29 cellular contexts compared by ENCODE assay signal in the genomic region with DNA sequence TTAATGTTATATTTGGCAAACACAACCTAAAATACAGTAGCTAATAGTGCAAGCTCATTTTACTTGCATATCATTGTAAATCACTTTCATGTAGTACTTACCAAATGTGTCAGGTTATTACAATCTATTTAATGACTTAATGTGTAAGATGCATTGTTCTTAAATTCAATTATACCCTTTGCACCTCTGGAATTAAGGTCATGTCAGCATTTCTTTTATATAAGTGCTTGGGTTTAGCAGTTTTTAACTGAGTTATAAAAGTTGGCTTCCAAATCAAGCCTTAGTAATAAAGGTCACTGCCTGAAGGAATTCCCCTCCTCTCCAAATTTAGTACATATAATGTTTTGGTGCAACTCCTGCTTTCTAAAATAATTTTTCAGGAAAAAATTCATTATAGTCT. TPM values are rescaled to one million over a fixed set of nuclear protein-coding genes. Genes with fewer than 3 reads are reported as not detected.
DNase-seq lines count a peak whose midpoint lies in the region; ATAC-seq, FAIRE-seq and TF ChIP-seq lines count a peak whose summit lies in the region.
"Had no signal": no experiment of that assay in that cellular context is flagged by ENCODE, and none has a peak within 500 bp of the region (broad histone marks: within the 10 kb centered on the region; RNA-seq: fewer than 3 reads in every experiment).

No MANE protein-coding gene starts in this region.

- ATAC-seq in HepG2 (no peak), right lobe of liver (no peak), GM12878 (no peak)
- no peak for ATAC-seq in activated naive CD8-positive, alpha-beta T cell treated with anti-CD3 and anti-CD28 coated beads, Interleukin-2, amount 50 U/mL, for 24 hours

- no peaks in the 10 kb centered on the region for H3K4me1 ChIP-seq in HepG2 (ENCODE audit: insufficient read depth, low read length)
- H3K4me1 ChIP-seq in right lobe of liver, result no peaks in the 10 kb centered on the region
- H3K4me1 ChIP-seq in GM12878 (ENCODE audit: control insufficient read depth, insufficient read depth, low read length), result no peaks in the 10 kb centered on the region
- no peaks in the 10 kb centered on the region for H3K4me1 ChIP-seq in GM23248 (ENCODE audit: insufficient read depth)
- H3K4me1 ChIP-seq: BE2C, BLaER1 had no signal

- H2AFZ ChIP-seq in HepG2 (ENCODE audit: low read length), result no peak overlapping the region
- H2AFZ ChIP-seq in GM12878 (ENCODE audit: control insufficient read depth, low read depth, low read length), result no peak overlapping the region
- H2AFZ ChIP-seq in GM23248, result no peak overlapping the region

- TF ChIP-seq RAD21 in HepG2 (CRISPR knock-in tag; IDR thresholded peaks at IDR 0.05) (no peak), GM12878 (IDR thresholded peaks at IDR 0.05; ENCODE audit: insufficient read depth, low read depth, low read length) (no peak)

- intact Hi-C loops in HepG2 (cut with micrococcal nuclease; ENCODE audit: unreplicated experiment), result no loop called here
- intact Hi-C loops in right lobe of liver (cut with DNase I), result no loop called here
- intact Hi-C loops in GM12878 (cut with micrococcal nuclease; ENCODE audit: unreplicated experiment), result no loop called here

- H3K9ac ChIP-seq in HepG2 (ENCODE audit: insufficient read depth, low read depth, low read length) (no peak overlapping the region), GM12878 (ENCODE audit: control insufficient read depth, insufficient read depth, low read length) (no peak overlapping the region), GM23248 (no peak overlapping the region)
- H3K9ac ChIP-seq: BLaER1 had no signal

- FAIRE-seq in HepG2 (lab: Jason Lieb, UNC) (no peak), GM12878 (lab: Jason Lieb, UNC) (peak; percentile 13), endometrium (lab: Jason Lieb, UNC) (peak; percentile 21)
- FAIRE-seq: GM12891, GM19239 had no signal

- H3K4me2 ChIP-seq in HepG2 (ENCODE audit: low read depth, low read length) (no peak overlapping the region), GM12878 (ENCODE audit: control insufficient read depth, insufficient read depth) (no peak overlapping the region), GM23248 (ENCODE audit: unreplicated experiment) (no peak overlapping the region)
- H3K4me2 ChIP-seq: BLaER1 had no signal

- SMC1A ChIA-PET in GM12878 (lab: Charles Lee; ENCODE audit: uncharacterized antibody, unreplicated experiment), result interaction anchor here (1.0 to 1.4 kb wide), 2 partner anchors 10 to 92 kb away, joined by 3 to 5 read pairs; no protein-coding TSS in a partner anchor

- H3K27ac Mint-ChIP-seq in activated naive CD8-positive, alpha-beta T cell treated with anti-CD3 and anti-CD28 coated beads, Interleukin-2, amount 50 U/mL, for 24 hours, result no peak overlapping the region
- H3K27ac Mint-ChIP-seq: CD14-positive monocyte; CD4-positive, alpha-beta memory T cell; CD4-positive, CD25-positive, alpha-beta regulatory T cell; CD8-positive, alpha-beta memory T cell had no signal

- H3K27ac ChIP-seq in HepG2 (ENCODE audit: extremely low read length, insufficient read depth, low read length) (no peak overlapping the region), right lobe of liver (no peak overlapping the region), GM12878 (ENCODE audit: control insufficient read depth, insufficient read depth) (no peak overlapping the region), GM23248 (no peak overlapping the region)
- H3K27ac ChIP-seq: 22Rv1, BLaER1 had no signal

- H3K27me3 ChIP-seq in HepG2 (ENCODE audit: control insufficient read depth in 1 of 2, insufficient read depth in 2 of 2, low read length in 2 of 2), result no peaks in the 10 kb centered on the region
- H3K27me3 ChIP-seq in right lobe of liver, result no peaks in the 10 kb centered on the region
- H3K27me3 ChIP-seq in GM12878 (replicated peaks in 1 of 2; ENCODE audit: control insufficient read depth in 2 of 2, insufficient read depth in 2 of 2, low read length in 1 of 2), result no peaks in the 10 kb centered on the region
- H3K27me3 ChIP-seq in GM23248 (replicated peaks; ENCODE audit: insufficient read depth), result no peaks in the 10 kb centered on the region
- H3K27me3 ChIP-seq: BE2C, BLaER1 had no signal

- no peaks in the 10 kb centered on the region for H3K9me2 ChIP-seq in GM23248 (ENCODE audit: insufficient read depth)

- CTCF ChIA-PET in HepG2 (lab: Yijun Ruan, JAX; ENCODE audit: low intra/inter-chr PET ratio, low total read pairs), result no interaction called here
- CTCF ChIA-PET in GM12878 (lab: Yijun Ruan, JAX), result interaction anchor here (1.2 to 1.5 kb wide), 2 partner anchors 9 to 44 kb away, joined by 3 to 4 read pairs; no protein-coding TSS in a partner anchor

- H3K36me3 ChIP-seq in HepG2 (replicated peaks in 1 of 2; ENCODE audit: control insufficient read depth in 1 of 2, insufficient read depth in 2 of 2, low read length in 2 of 2) (no peaks in the 10 kb centered on the region), right lobe of liver (no peaks in the 10 kb centered on the region), GM12878 (ENCODE audit: control insufficient read depth in 2 of 2, insufficient read depth in 2 of 2, low read length in 1 of 2) (no peaks in the 10 kb centered on the region), GM23248 (ENCODE audit: low read depth) (no peaks in the 10 kb centered on the region)
- H3K36me3 ChIP-seq: BE2C, BLaER1 had no signal

- no peak overlapping the region for H3K4me3 Mint-ChIP-seq in activated naive CD8-positive, alpha-beta T cell treated with anti-CD3 and anti-CD28 coated beads, Interleukin-2, amount 50 U/mL, for 24 hours
- H3K4me3 Mint-ChIP-seq: CD14-positive monocyte; CD4-positive, alpha-beta memory T cell; CD4-positive, CD25-positive, alpha-beta regulatory T cell; CD8-positive, alpha-beta memory T cell had no signal

- BruUV-seq in HepG2 (replicated peaks; lab: Mats Ljungman, UMichigan) (no TSS peak), GM12878 (replicated peaks; lab: Mats Ljungman, UMichigan) (no TSS peak)

- H3K4me1 Mint-ChIP-seq in activated naive CD8-positive, alpha-beta T cell treated with anti-CD3 and anti-CD28 coated beads, Interleukin-2, amount 50 U/mL, for 24 hours, result no peaks in the 10 kb centered on the region
- H3K4me1 Mint-ChIP-seq: CD4-positive, alpha-beta memory T cell; CD4-positive, CD25-positive, alpha-beta regulatory T cell; CD8-positive, alpha-beta memory T cell had no signal

- H3K9me3 ChIP-seq in HepG2 (ENCODE audit: low read length) (no peaks in the 10 kb centered on the region), right lobe of liver (no peaks in the 10 kb centered on the region), GM12878 (replicated peaks; ENCODE audit: control insufficient read depth, insufficient read depth, low read length) (no peaks in the 10 kb centered on the region), GM23248 (ENCODE audit: low read depth) (no peaks in the 10 kb centered on the region)
- H3K9me3 ChIP-seq: BE2C, BLaER1 had no signal

- RAD21 ChIA-PET in GM12878 (lab: Charles Lee; ENCODE audit: unreplicated experiment), result interaction anchor here (0.6 kb wide), 1 partner anchor 719 kb away, joined by 3 read pairs; no protein-coding TSS in a partner anchor

- no peaks in the 10 kb centered on the region for H4K20me1 ChIP-seq in HepG2 (ENCODE audit: insufficient read depth, low read length)
- H4K20me1 ChIP-seq in GM12878 (ENCODE audit: control insufficient read depth, insufficient read depth), result no peaks in the 10 kb centered on the region
- H4K20me1 ChIP-seq in GM23248 (ENCODE audit: insufficient read depth), result no peaks in the 10 kb centered on the region
- H4K20me1 ChIP-seq: BLaER1 had no signal

- H3K79me2 ChIP-seq in HepG2 (ENCODE audit: insufficient read depth, low read length) (no peaks in the 10 kb centered on the region), GM12878 (ENCODE audit: control insufficient read depth, insufficient read depth, low read length) (no peaks in the 10 kb centered on the region), GM23248 (ENCODE audit: insufficient read depth) (no peaks in the 10 kb centered on the region)

- POLR2A ChIA-PET in HepG2 (lab: Yijun Ruan, JAX), result no interaction called here
- POLR2A ChIA-PET in GM12878 (lab: Charles Lee), result interaction anchor here (0.6 kb wide), 3 partner anchors 106 to 464 kb away, joined by 3 to 6 read pairs (median 3); no protein-coding TSS in a partner anchor

- no peak for TF ChIP-seq POLR2A in HepG2 (IDR thresholded peaks at IDR 0.05; ENCODE audit: insufficient read depth in 1 of 2, low read depth in 2 of 2, low read length in 2 of 2)
- no peak for TF ChIP-seq POLR2A in right lobe of liver (IDR thresholded peaks at IDR 0.05)
- no peak for TF ChIP-seq POLR2A in GM12878 (IDR thresholded peaks at IDR 0.05; ENCODE audit: low read depth, low read length)

- H3K9me3 Mint-ChIP-seq in activated naive CD8-positive, alpha-beta T cell treated with anti-CD3 and anti-CD28 coated beads, Interleukin-2, amount 50 U/mL, for 24 hours, result no peaks in the 10 kb centered on the region
- H3K9me3 Mint-ChIP-seq: CD4-positive, alpha-beta memory T cell; CD4-positive, CD25-positive, alpha-beta regulatory T cell; CD8-positive, alpha-beta memory T cell had no signal

- H3K4me3 ChIP-seq in HepG2 (replicated peaks in 1 of 3; ENCODE audit: insufficient read depth in 1 of 3, low read depth in 2 of 3, low read length in 3 of 3), result no peak overlapping the region
- H3K4me3 ChIP-seq in right lobe of liver, result no peak overlapping the region
- no peak overlapping the region for H3K4me3 ChIP-seq in GM12878
- no peak overlapping the region for H3K4me3 ChIP-seq in GM23248
- H3K4me3 ChIP-seq: BLaER1 had no signal

- in situ Hi-C loops in HepG2 (cut with HindIII; ENCODE audit: extremely low pct_ligation_motif_present, low pct_unique_long_range_greater_than_20kb), result no loop called here
- in situ Hi-C loops in GM12878 (cut with MboI), result no loop called here
- in situ Hi-C loops in GM23248 (cut with MboI), result no loop called here

- H3K36me3 Mint-ChIP-seq in activated naive CD8-positive, alpha-beta T cell treated with anti-CD3 and anti-CD28 coated beads, Interleukin-2, amount 50 U/mL, for 24 hours (ENCODE audit: low read depth), result no peaks in the 10 kb centered on the region
- H3K36me3 Mint-ChIP-seq: CD14-positive monocyte; CD4-positive, alpha-beta memory T cell; CD4-positive, CD25-positive, alpha-beta regulatory T cell; CD8-positive, alpha-beta memory T cell had no signal

- no peaks in the 10 kb centered on the region for H3F3A ChIP-seq in GM23248 (ENCODE audit: insufficient read depth)

- no peak for TF ChIP-seq EP300 in HepG2 (IDR thresholded peaks at IDR 0.05; ENCODE audit: low read depth in 2 of 2, low read length in 2 of 2)
- no peak for TF ChIP-seq EP300 in HepG2 (CRISPR knock-in tag; IDR thresholded peaks at IDR 0.05; ENCODE audit: borderline replicate concordance)
- TF ChIP-seq EP300 in GM12878 (IDR thresholded peaks at IDR 0.05; ENCODE audit: borderline replicate concordance in 1 of 2, control insufficient read depth in 1 of 2, low read depth in 2 of 2, low read length in 2 of 2), result no peak

- no peak for TF ChIP-seq CTCF in HepG2 (CRISPR knock-in tag; IDR thresholded peaks at IDR 0.05)
- no peak for TF ChIP-seq CTCF in right lobe of liver (IDR thresholded peaks at IDR 0.05)
- no peak for TF ChIP-seq CTCF in GM12878 (IDR thresholded peaks at IDR 0.05 in 2 of 3, conservative IDR thresholded peaks at IDR 0.05 in 1 of 3; ENCODE audit: control insufficient read depth in 2 of 3, extremely low read depth in 1 of 3, insufficient read depth in 1 of 3, low read depth in 3 of 3, low read length in 3 of 3)

- peaks cover 3% of the 10 kb centered on the region for H3K27me3 Mint-ChIP-seq in activated naive CD8-positive, alpha-beta T cell treated with anti-CD3 and anti-CD28 coated beads, Interleukin-2, amount 50 U/mL, for 24 hours

- DNase-seq in HepG2 (ENCODE audit: low spot score) (no peak), right lobe of liver (no peak), GM12878 (ENCODE audit: low read depth, low spot score) (no peak), GM23248 (no peak)
- DNase-seq in activated naive CD8-positive, alpha-beta T cell treated with anti-CD3 and anti-CD28 coated beads, Interleukin-2, amount 50 U/mL, for 24 hours, result no peak
- DNase-seq: ACHN; BE2C; C1 segment of cervical spinal cord; CD4-positive, alpha-beta memory T cell; CD4-positive, CD25-positive, alpha-beta regulatory T cell; CD8-positive, alpha-beta memory T cell; COR-L47; DMS 273 treated with DMSO at 0.1 percent for 48 hours; DMS153; DMS53; DMS79; DND-41; EL; GDM1 had no signal

RNA-seq across cellular contexts. Expression of gene ZNF770, which starts 44.4 kb away (rescaled TPM):
- total RNA-seq in HepG2 (2016; rRNA removed; fragmentation: Illumina TruSeq; extraction: Trizol) (33.1 and 79.5 TPM in 2 replicates), right lobe of liver (10 to 100 TPM; 19.4 to 35.8 (median 24.8) TPM), GM12878 (2014; rRNA removed) (23.4 and 27.5 TPM in 2 replicates), GM12878 (2014; rRNA removed; fragmentation: Illumina TruSeq; extraction: Trizol) (24.9 and 26.2 TPM in 2 replicates), GM12878 (2021) (32.8 and 34.4 TPM in 2 replicates)
- total RNA-seq in HepG2 (2016; cell fraction: cytosol; rRNA removed; fragmentation: Illumina TruSeq; extraction: Trizol; ENCODE audit: low read depth), result 3.2 and 3.5 TPM in 2 replicates
- total RNA-seq in HepG2 (2016; cell fraction: insoluble cytoplasmic fraction; rRNA removed; fragmentation: Illumina TruSeq; extraction: Trizol), result 31.9 and 72.9 TPM in 2 replicates
- total RNA-seq in HepG2 (2016; cell fraction: membrane; rRNA removed; fragmentation: Illumina TruSeq; extraction: Trizol), result 22.3 and 25.2 TPM in 2 replicates
- 29.2 and 36.6 TPM in 2 replicates for total RNA-seq in HepG2 (2016; cell fraction: nucleus; rRNA removed; fragmentation: Illumina TruSeq; extraction: Trizol)
- polyA plus RNA-seq in HepG2 (2011; rRNA removed) (13.0 and 15.5 TPM in 2 replicates), GM12878 (2011; rRNA removed) (27.1 and 42.8 TPM in 2 replicates), GM12878 (2014; fragmentation: Illumina TruSeq; extraction: Trizol) (28.1 and 35.1 TPM in 2 replicates), GM12878 (2014; fragmentation: Nextera tagmentation; extraction: Ambion mirVana) (1 to 10 TPM; 1.8 to 5.6 TPM), GM12878 (2014; rRNA removed) (13.4 and 16.3 TPM in 2 replicates), GM12878 (2016; fragmentation: Nextera tagmentation; extraction: Ambion mirVana) (100 to 1,000 TPM; 116 to 118 TPM), GM23248 (2016; fragmentation: Nextera tagmentation; extraction: Ambion mirVana) (92.5 and 93.6 TPM in 2 replicates)
- polyA plus RNA-seq in HepG2 (2011; cell fraction: cytosol; rRNA removed), result 4.8 and 9.1 TPM in 2 replicates
- polyA plus RNA-seq in HepG2 (2011; cell fraction: nucleus; rRNA removed), result 6.1 and 8.0 TPM in 2 replicates
- 13.6 and 14.2 TPM in 2 replicates for polyA plus RNA-seq in HepG2 (2012)
- 1.4 TPM in 2 replicates for polyA plus RNA-seq in HepG2 (2016; cell fraction: cytosol; fragmentation: Illumina TruSeq; extraction: Trizol; ENCODE audit: low read depth)
- 37.9 and 43.1 TPM in 2 replicates for polyA plus RNA-seq in HepG2 (2016; cell fraction: insoluble cytoplasmic fraction; fragmentation: Illumina TruSeq; extraction: Trizol; ENCODE audit: low read depth)
- polyA plus RNA-seq in HepG2 (2016; cell fraction: membrane; fragmentation: Illumina TruSeq; extraction: Trizol; ENCODE audit: low read depth), result 6.4 and 6.7 TPM in 2 replicates
- 26.5 and 28.2 TPM in 2 replicates for polyA plus RNA-seq in HepG2 (2016; cell fraction: nucleus; fragmentation: Illumina TruSeq; extraction: Trizol; ENCODE audit: insufficient read depth, low read depth)
- 20.6 and 23.6 TPM in 2 replicates for polyA minus RNA-seq in HepG2 (2011; rRNA and poly(A)+ RNA removed; ENCODE audit: low replicate concordance)
- 28.6 and 38.0 TPM in 2 replicates for polyA minus RNA-seq in HepG2 (2011; cell fraction: cytosol; rRNA and poly(A)+ RNA removed)
- 34.9 and 43.5 TPM in 2 replicates for polyA minus RNA-seq in HepG2 (2011; cell fraction: nucleus; rRNA and poly(A)+ RNA removed)
- total RNA-seq in GM12878 (2013; cell fraction: nucleolus; rRNA removed), result 42.6 and 67.4 TPM in 2 replicates
- 7.5 TPM for polyA plus RNA-seq in GM12878 (2011; ENCODE audit: low read depth)
- 9.4 and 12.5 TPM in 2 replicates for polyA plus RNA-seq in GM12878 (2011; cell fraction: cytosol; rRNA removed)
- 10.8 and 12.4 TPM in 2 replicates for polyA plus RNA-seq in GM12878 (2011; cell fraction: nucleus; rRNA removed)
- polyA plus RNA-seq in GM12878 (2012), result 9.5 and 16.1 TPM in 2 replicates
- polyA minus RNA-seq in GM12878 (2011; rRNA and poly(A)+ RNA removed), result 38.8 and 82.5 TPM in 2 replicates
- 17.0 and 21.2 TPM in 2 replicates for polyA minus RNA-seq in GM12878 (2011; cell fraction: cytosol; rRNA and poly(A)+ RNA removed)
- polyA minus RNA-seq in GM12878 (2011; cell fraction: nucleus; rRNA and poly(A)+ RNA removed), result 11.4 and 14.7 TPM in 2 replicates
- 30.2 and 32.1 TPM in 2 replicates for total RNA-seq in GM23248 (2014; rRNA removed; shearing (Covaris generic))

RNA-seq across cellular contexts. Expression of gene NANOGP8, which starts 52.6 kb away (rescaled TPM):
- 0.25 and 0.27 TPM in 2 replicates for total RNA-seq in HepG2 (2016; rRNA removed; fragmentation: Illumina TruSeq; extraction: Trizol)
- not detected in 2 replicates for total RNA-seq in HepG2 (2016; cell fraction: cytosol; rRNA removed; fragmentation: Illumina TruSeq; extraction: Trizol; ENCODE audit: low read depth)
- 0.27 TPM in 1 of 2 replicates, not detected in the other for total RNA-seq in HepG2 (2016; cell fraction: insoluble cytoplasmic fraction; rRNA removed; fragmentation: Illumina TruSeq; extraction: Trizol)
- total RNA-seq in HepG2 (2016; cell fraction: membrane; rRNA removed; fragmentation: Illumina TruSeq; extraction: Trizol), result not detected in 2 replicates
- total RNA-seq in HepG2 (2016; cell fraction: nucleus; rRNA removed; fragmentation: Illumina TruSeq; extraction: Trizol), result not detected in 2 replicates
- polyA plus RNA-seq in HepG2 (2011; rRNA removed), result 0.09 TPM in 1 of 2 replicates, not detected in the other
- 0.12 TPM in 1 of 2 replicates, not detected in the other for polyA plus RNA-seq in HepG2 (2011; cell fraction: cytosol; rRNA removed)
- polyA plus RNA-seq in HepG2 (2011; cell fraction: nucleus; rRNA removed), result 0.73 and 0.90 TPM in 2 replicates
- 0.28 TPM in 1 of 2 replicates, not detected in the other for polyA plus RNA-seq in HepG2 (2012)
- polyA plus RNA-seq in HepG2 (2016; cell fraction: cytosol; fragmentation: Illumina TruSeq; extraction: Trizol; ENCODE audit: low read depth), result 0.17 TPM in 1 of 2 replicates, not detected in the other
- polyA plus RNA-seq in HepG2 (2016; cell fraction: insoluble cytoplasmic fraction; fragmentation: Illumina TruSeq; extraction: Trizol; ENCODE audit: low read depth), result not detected in 2 replicates
- not detected in 2 replicates for polyA plus RNA-seq in HepG2 (2016; cell fraction: membrane; fragmentation: Illumina TruSeq; extraction: Trizol; ENCODE audit: low read depth)
- polyA plus RNA-seq in HepG2 (2016; cell fraction: nucleus; fragmentation: Illumina TruSeq; extraction: Trizol; ENCODE audit: insufficient read depth, low read depth), result not detected in 2 replicates
- polyA minus RNA-seq in HepG2 (2011; rRNA and poly(A)+ RNA removed; ENCODE audit: low replicate concordance), result 0.49 and 0.92 TPM in 2 replicates
- polyA minus RNA-seq in HepG2 (2011; cell fraction: cytosol; rRNA and poly(A)+ RNA removed), result 0.79 TPM in 1 of 2 replicates, not detected in the other
- polyA minus RNA-seq in HepG2 (2011; cell fraction: nucleus; rRNA and poly(A)+ RNA removed), result 2.3 and 3.2 TPM in 2 replicates
- under 1 TPM in 2 of 6 experiments, not detected in 4; 0.31 to 0.62 TPM for total RNA-seq in right lobe of liver
- total RNA-seq in GM12878 (2013; cell fraction: nucleolus; rRNA removed), result 2.9 and 4.1 TPM in 2 replicates
- total RNA-seq in GM12878 (2014; rRNA removed), result not detected in 2 replicates
- total RNA-seq in GM12878 (2014; rRNA removed; fragmentation: Illumina TruSeq; extraction: Trizol), result not detected in 2 replicates
- not detected in 2 replicates for total RNA-seq in GM12878 (2021)
- polyA plus RNA-seq in GM12878 (2011; ENCODE audit: low read depth), result not detected
- polyA plus RNA-seq in GM12878 (2011; rRNA removed), result not detected in 2 replicates
- not detected in 2 replicates for polyA plus RNA-seq in GM12878 (2011; cell fraction: cytosol; rRNA removed)
- polyA plus RNA-seq in GM12878 (2011; cell fraction: nucleus; rRNA removed), result 0.28 and 0.45 TPM in 2 replicates
- not detected in 2 replicates for polyA plus RNA-seq in GM12878 (2012)
- polyA plus RNA-seq in GM12878 (2014; fragmentation: Illumina TruSeq; extraction: Trizol), result not detected in 2 replicates
- not detected for polyA plus RNA-seq in GM12878 (2014; fragmentation: Nextera tagmentation; extraction: Ambion mirVana)
- polyA plus RNA-seq in GM12878 (2014; rRNA removed), result 0.11 TPM in 1 of 2 replicates, not detected in the other
- not detected for polyA plus RNA-seq in GM12878 (2016; fragmentation: Nextera tagmentation; extraction: Ambion mirVana)
- polyA minus RNA-seq in GM12878 (2011; rRNA and poly(A)+ RNA removed), result 0.26 TPM in 1 of 2 replicates, not detected in the other
- not detected in 2 replicates for polyA minus RNA-seq in GM12878 (2011; cell fraction: cytosol; rRNA and poly(A)+ RNA removed)
- 0.57 and 0.60 TPM in 2 replicates for polyA minus RNA-seq in GM12878 (2011; cell fraction: nucleus; rRNA and poly(A)+ RNA removed)
- not detected in 2 replicates for total RNA-seq in GM23248 (2014; rRNA removed; shearing (Covaris generic))
- not detected in 2 replicates for polyA plus RNA-seq in GM23248 (2016; fragmentation: Nextera tagmentation; extraction: Ambion mirVana)
- total RNA-seq: A172; A673; CD4-positive, alpha-beta memory T cell; CD4-positive, CD25-positive, alpha-beta regulatory T cell; CD8-positive, alpha-beta memory T cell; Daoy; G401 had no signal
- polyA plus RNA-seq: CD14-positive monocyte; CD4-positive, alpha-beta memory T cell; CD4-positive, CD25-positive, alpha-beta regulatory T cell; CD8-positive, alpha-beta memory T cell had no signal
